ENCODE assay signal across 8 cellular contexts in genomic region chr6:109440325-109441068, GRCh38. TPM values are rescaled to one million over a fixed set of nuclear protein-coding genes. Genes with fewer than 3 reads are reported as not detected.
DNase-seq lines count a peak whose midpoint lies in the region; ATAC-seq and TF ChIP-seq lines count a peak whose summit lies in the region.

Gene PPIL6, minus strand, starts transcription at chr6:109440628. Its CDS starts 38 bp downstream, at chr6:109440590.
Gene SMPD2, plus strand, starts transcription at chr6:109440724. Its CDS starts 398 bp downstream, at chr6:109441122.

- ATAC-seq in HG02610 (IDR thresholded peaks at IDR 0.05; ENCODE audit: unreplicated experiment) (peak; percentile 90), T-helper 17 cell (peak; percentile 84)

- no peaks in the 10 kb centered on the region for H3K9me3 ChIP-seq in T-helper 17 cell (ENCODE audit: control insufficient read depth, low read length, poor library complexity, severe bottlenecking)

- no peaks in the 10 kb centered on the region for H3K36me3 Mint-ChIP-seq in T-helper 17 cell (ENCODE audit: low read depth)

- TF ChIP-seq CTCF in GM12875 (IDR thresholded peaks at IDR 0.05; ENCODE audit: borderline replicate concordance, insufficient read depth, low read depth, low read length): peak; percentile 24; the same call in 1 of the 2 replicates

- DNase-seq in NCI-H1092 (lab: John Stamatoyannopoulos, UW) (peak; percentile 70), T-helper 17 cell (peak; percentile 72 to 79 (median 75)), anterior cingulate cortex (lab: John Stamatoyannopoulos, UW) (peak in 56 of 58 donors; percentile 24 to 91 (median 80)), hepatic stellate cell (ENCODE audit: low spot score) (peak; percentile 89), retina (peak; percentile 95), NCI-H510A treated with DMSO at 0.1 percent for 48 hours (lab: John Stamatoyannopoulos, UW) (no peak)

- peak within 1 kb of the TSS; percentile 95 for H3K4me3 Mint-ChIP-seq in T-helper 17 cell

- peak within 1 kb of the TSS; percentile 94 for H3K27ac Mint-ChIP-seq in T-helper 17 cell

- H3K27me3 Mint-ChIP-seq in T-helper 17 cell: no peaks in the 10 kb centered on the region

- H3K4me3 ChIP-seq in GM12875 (ENCODE audit: low read depth, low read length): peak within 1 kb of the TSS; percentile 96

- peaks cover 24% of the 10 kb centered on the region for H3K4me1 Mint-ChIP-seq in T-helper 17 cell

RNA-seq across cellular contexts. Expression of gene PPIL6, which starts in this region (rescaled TPM):
- 1 to 10 TPM in 1 of 2 donors, under 1 TPM in 1; 0.83 to 1.6 TPM for total RNA-seq in T-helper 17 cell

RNA-seq across cellular contexts. Expression of gene SMPD2, which starts in this region (rescaled TPM):
- total RNA-seq in T-helper 17 cell: 10 to 100 TPM; 22.9 to 49.5 TPM
